13 cellular contexts compared by ENCODE assay signal in genomic region chr14:24050753-24051152, GRCh38. TPM values are rescaled to one million over a fixed set of nuclear protein-coding genes. Genes with fewer than 3 reads are reported as not detected.
DNase-seq lines count a peak whose midpoint lies in the region; ATAC-seq and TF ChIP-seq lines count a peak whose summit lies in the region.
"Not testable (repeated sequence)": the region's sequence is repeated elsewhere in the genome, so short reads cannot be mapped to it uniquely, and the experiment has no call there.
"Had no signal": no experiment of that assay in that cellular context is flagged by ENCODE, and none has a peak within 500 bp of the region (broad histone marks: within the 10 kb centered on the region; RNA-seq: fewer than 3 reads in every experiment).

No MANE protein-coding gene starts in this region.

- not testable (repeated sequence) for H3K27me3 Mint-ChIP-seq in WTC11 (ENCODE audit: low read depth); natural killer cell treated with Interleukin-12 subunit alpha and Interleukin-12 subunit beta and Interleukin-15 and Interleukin-18, amount 100 ng/mL, for 72 hours
- H3K27me3 Mint-ChIP-seq in activated T-helper 1 cell treated with anti-CD3 and anti-CD28 coated beads, Interleukin-12 subunit alpha, Interleukin-12 subunit beta, Interleukin-2, Interleukin-4 antibody, amounts not matched to agents 30 ng/mL and 10 ng/mL and 1 ng/mL, durations not matched to agents 14 hours and 24 hours and 36 hours (ENCODE audit: insufficient read depth) = peaks cover 18% of the 10 kb centered on the region
- H3K27me3 Mint-ChIP-seq in stimulated activated naive CD8-positive, alpha-beta T cell treated with anti-CD3 and anti-CD28 coated beads, Interleukin-15, Interleukin-2, amounts not matched to agents 100 ng/mL and 50 ng/mL, for 24 hours = peaks cover 29% of the 10 kb centered on the region

- H3K27ac Mint-ChIP-seq in WTC11 = peak overlapping the region; percentile 58; the same call in 1 of the 2 replicates
- H3K27ac Mint-ChIP-seq in activated T-helper 1 cell treated with anti-CD3 and anti-CD28 coated beads, Interleukin-12 subunit alpha, Interleukin-12 subunit beta, Interleukin-2, Interleukin-4 antibody, amounts not matched to agents 30 ng/mL and 10 ng/mL and 1 ng/mL, durations not matched to agents 14 hours and 24 hours and 36 hours = peak overlapping the region; percentile 68
- H3K27ac Mint-ChIP-seq in natural killer cell treated with Interleukin-12 subunit alpha and Interleukin-12 subunit beta and Interleukin-15 and Interleukin-18, amount 100 ng/mL, for 72 hours = peak overlapping the region in 1 of 2 donors; percentile 23
- H3K27ac Mint-ChIP-seq in stimulated activated naive CD8-positive, alpha-beta T cell treated with anti-CD3 and anti-CD28 coated beads, Interleukin-15, Interleukin-2, amounts not matched to agents 100 ng/mL and 50 ng/mL, for 24 hours = not testable (repeated sequence)

- TF ChIP-seq CTCF in WTC11 (IDR thresholded peaks at IDR 0.05); breast epithelium (IDR thresholded peaks at IDR 0.05): not testable (repeated sequence)

- H3K4me1 ChIP-seq in BLaER1 = peaks cover 32% of the 10 kb centered on the region
- H3K4me1 ChIP-seq in breast epithelium; iPS-18a (ENCODE audit: control insufficient read depth, low read depth, low read length): not testable (repeated sequence)

- H4K20me1 ChIP-seq in BLaER1 = not testable (repeated sequence)

- not testable (repeated sequence) for H3K27ac ChIP-seq in BLaER1; iPS-18a (ENCODE audit: low read length)
- peak overlapping the region; percentile 40 to 74 for H3K27ac ChIP-seq in breast epithelium

- H3K4me3 ChIP-seq in BLaER1; H7 (ENCODE audit: insufficient read depth, low read depth, low read length); breast epithelium: not testable (repeated sequence)
- H3K4me3 ChIP-seq in iPS-18a (ENCODE audit: low read length) = peak overlapping the region; percentile 74

- H3K36me3 Mint-ChIP-seq in WTC11; activated T-helper 1 cell treated with anti-CD3 and anti-CD28 coated beads, Interleukin-12 subunit alpha, Interleukin-12 subunit beta, Interleukin-2, Interleukin-4 antibody, amounts not matched to agents 30 ng/mL and 10 ng/mL and 1 ng/mL, durations not matched to agents 14 hours and 24 hours and 36 hours (ENCODE audit: low read depth); natural killer cell treated with Interleukin-12 subunit alpha and Interleukin-12 subunit beta and Interleukin-15 and Interleukin-18, amount 100 ng/mL, for 72 hours; stimulated activated naive CD8-positive, alpha-beta T cell treated with anti-CD3 and anti-CD28 coated beads, Interleukin-15, Interleukin-2, amounts not matched to agents 100 ng/mL and 50 ng/mL, for 24 hours (ENCODE audit: low read depth): not testable (repeated sequence)

- peak overlapping the region; percentile 100 for H3K4me2 ChIP-seq in BLaER1

- POLR2A ChIA-PET in WTC11 (lab: Charles Lee) = interaction anchor here (0.6 to 2.4 kb wide), 3 partner anchors 58 to 70 kb away, joined by 3 to 12 read pairs (median 11); partner anchors contain the start of genes DCAF11 and NRL

- not testable (repeated sequence) for H3K36me3 ChIP-seq in BLaER1; H7 (replicated peaks; ENCODE audit: control insufficient read depth, insufficient read depth, low read length); breast epithelium; iPS-18a (ENCODE audit: control insufficient read depth, low read depth, low read length)

- intact Hi-C loops in activated T-helper 1 cell treated with anti-CD3 and anti-CD28 coated beads, Interleukin-12 subunit alpha, Interleukin-12 subunit beta, Interleukin-2, Interleukin-4 antibody, amounts not matched to agents 30 ng/mL and 10 ng/mL and 1 ng/mL, durations not matched to agents 14 hours and 24 hours and 36 hours (cut with micrococcal nuclease); breast epithelium (cut with DNase I; ENCODE audit: low total_unique reads): not testable (repeated sequence)

- peaks cover 18% of the 10 kb centered on the region for H3K4me1 Mint-ChIP-seq in WTC11
- peaks cover 22% of the 10 kb centered on the region for H3K4me1 Mint-ChIP-seq in activated T-helper 1 cell treated with anti-CD3 and anti-CD28 coated beads, Interleukin-12 subunit alpha, Interleukin-12 subunit beta, Interleukin-2, Interleukin-4 antibody, amounts not matched to agents 30 ng/mL and 10 ng/mL and 1 ng/mL, durations not matched to agents 14 hours and 24 hours and 36 hours (ENCODE audit: low read depth)
- H3K4me1 Mint-ChIP-seq in natural killer cell treated with Interleukin-12 subunit alpha and Interleukin-12 subunit beta and Interleukin-15 and Interleukin-18, amount 100 ng/mL, for 72 hours (ENCODE audit: low read depth in 2 of 2) = peaks cover 16 to 26% of the 10 kb centered on the region in 2 donors
- peaks cover 30% of the 10 kb centered on the region for H3K4me1 Mint-ChIP-seq in stimulated activated naive CD8-positive, alpha-beta T cell treated with anti-CD3 and anti-CD28 coated beads, Interleukin-15, Interleukin-2, amounts not matched to agents 100 ng/mL and 50 ng/mL, for 24 hours (ENCODE audit: low read depth)

- CTCF ChIA-PET in WTC11 (lab: Charles Lee) = interaction anchor here (1.2 to 4.3 kb wide), 7 partner anchors 15 to 247 kb away, joined by 3 to 25 read pairs (median 15); partner anchors contain the start of genes DCAF11, NRL and PCK2

- TF ChIP-seq POLR2A in breast epithelium (IDR thresholded peaks at IDR 0.05) = not testable (repeated sequence)

- H3K27me3 ChIP-seq in BLaER1 = peaks cover 22% of the 10 kb centered on the region
- H3K27me3 ChIP-seq in H7 (ENCODE audit: control insufficient read depth, insufficient read depth, low read length); breast epithelium; iPS-18a (ENCODE audit: control insufficient read depth, insufficient read depth, low read length): not testable (repeated sequence)

- DNase-seq in H7 = peak; percentile 19
- not testable (repeated sequence) for DNase-seq in WTC11 (ENCODE audit: low spot score); activated T-helper 1 cell treated with anti-CD3 and anti-CD28 coated beads, Interleukin-12 subunit alpha, Interleukin-12 subunit beta, Interleukin-2, Interleukin-4 antibody, amounts not matched to agents 30 ng/mL and 10 ng/mL and 1 ng/mL, durations not matched to agents 14 hours and 24 hours and 36 hours (ENCODE audit: low spot score); breast epithelium (ENCODE audit: low spot score in 2 of 2); natural killer cell treated with Interleukin-12 subunit alpha and Interleukin-12 subunit beta and Interleukin-15 and Interleukin-18, amount 100 ng/mL, for 72 hours (ENCODE audit: low spot score)

- H3K9me3 ChIP-seq in BLaER1; breast epithelium; iPS-18a (ENCODE audit: control insufficient read depth, low read depth, low read length): not testable (repeated sequence)

- not testable (repeated sequence) for H3K9me3 Mint-ChIP-seq in WTC11; activated T-helper 1 cell treated with anti-CD3 and anti-CD28 coated beads, Interleukin-12 subunit alpha, Interleukin-12 subunit beta, Interleukin-2, Interleukin-4 antibody, amounts not matched to agents 30 ng/mL and 10 ng/mL and 1 ng/mL, durations not matched to agents 14 hours and 24 hours and 36 hours; natural killer cell treated with Interleukin-12 subunit alpha and Interleukin-12 subunit beta and Interleukin-15 and Interleukin-18, amount 100 ng/mL, for 72 hours; stimulated activated naive CD8-positive, alpha-beta T cell treated with anti-CD3 and anti-CD28 coated beads, Interleukin-15, Interleukin-2, amounts not matched to agents 100 ng/mL and 50 ng/mL, for 24 hours

- ATAC-seq in WTC11 = 0 out of 2 replicates have a peak, but pooled peaks have one; percentile 2
- not testable (repeated sequence) for ATAC-seq in natural killer cell treated with Interleukin-12 subunit alpha and Interleukin-12 subunit beta and Interleukin-15 and Interleukin-18, amount 100 ng/mL, for 72 hours

- peak overlapping the region; percentile 76 for H3K4me3 Mint-ChIP-seq in WTC11
- H3K4me3 Mint-ChIP-seq in activated T-helper 1 cell treated with anti-CD3 and anti-CD28 coated beads, Interleukin-12 subunit alpha, Interleukin-12 subunit beta, Interleukin-2, Interleukin-4 antibody, amounts not matched to agents 30 ng/mL and 10 ng/mL and 1 ng/mL, durations not matched to agents 14 hours and 24 hours and 36 hours = peak overlapping the region; percentile 85
- peak overlapping the region; percentile 83 for H3K4me3 Mint-ChIP-seq in natural killer cell treated with Interleukin-12 subunit alpha and Interleukin-12 subunit beta and Interleukin-15 and Interleukin-18, amount 100 ng/mL, for 72 hours
- H3K4me3 Mint-ChIP-seq in stimulated activated naive CD8-positive, alpha-beta T cell treated with anti-CD3 and anti-CD28 coated beads, Interleukin-15, Interleukin-2, amounts not matched to agents 100 ng/mL and 50 ng/mL, for 24 hours = peak overlapping the region; percentile 69

- H3K9ac ChIP-seq in BLaER1; iPS-18a (ENCODE audit: low read length): not testable (repeated sequence)

RNA-seq across cellular contexts. Expression of gene CARMIL3, which starts 1.1 kb away (rescaled TPM):
- total RNA-seq in H7 (2014; rRNA removed; shearing (Covaris generic)) = 2.3 and 6.5 TPM in 2 replicates
- 10.6 to 13.0 TPM (median 11.4 TPM) in 3 replicates for total RNA-seq in WTC11 (2021)
- 3.0 and 3.4 TPM in 2 replicates for total RNA-seq in activated T-helper 1 cell treated with anti-CD3 and anti-CD28 coated beads, Interleukin-12 subunit alpha, Interleukin-12 subunit beta, Interleukin-2, Interleukin-4 antibody, amounts not matched to agents 30 ng/mL and 10 ng/mL and 1 ng/mL, durations not matched to agents 14 hours and 24 hours and 36 hours
- total RNA-seq in breast epithelium = under 1 TPM; 0.16 to 0.98 (median 0.73) TPM
- total RNA-seq in natural killer cell treated with Interleukin-12 subunit alpha and Interleukin-12 subunit beta and Interleukin-15 and Interleukin-18, amount 100 ng/mL, for 72 hours = under 1 TPM; 0.10 to 0.50 TPM
- total RNA-seq: dermis blood vessel endothelial cell, endothelial cell of umbilical vein had no signal

RNA-seq across cellular contexts. Expression of gene CPNE6, which starts 20.6 kb away (rescaled TPM):
- total RNA-seq in H7 (2014; rRNA removed; shearing (Covaris generic)) = 0.04 TPM in 1 of 2 replicates, not detected in the other
- total RNA-seq in WTC11 (2021) (not detected in 3 replicates), breast epithelium (not detected)
- total RNA-seq in activated T-helper 1 cell treated with anti-CD3 and anti-CD28 coated beads, Interleukin-12 subunit alpha, Interleukin-12 subunit beta, Interleukin-2, Interleukin-4 antibody, amounts not matched to agents 30 ng/mL and 10 ng/mL and 1 ng/mL, durations not matched to agents 14 hours and 24 hours and 36 hours = not detected in 2 replicates
- not detected for total RNA-seq in natural killer cell treated with Interleukin-12 subunit alpha and Interleukin-12 subunit beta and Interleukin-15 and Interleukin-18, amount 100 ng/mL, for 72 hours
- total RNA-seq: dermis blood vessel endothelial cell, endothelial cell of umbilical vein, glomerular endothelial cell, lung, SJCRH30 had no signal

RNA-seq across cellular contexts. Expression of gene PCK2, which starts 43.4 kb away (rescaled TPM):
- 73.7 and 80.1 TPM in 2 replicates for total RNA-seq in H7 (2014; rRNA removed; shearing (Covaris generic))
- total RNA-seq in WTC11 (2021) = 51.2 to 67.0 TPM (median 59.2 TPM) in 3 replicates
- 55.0 and 62.8 TPM in 2 replicates for total RNA-seq in activated T-helper 1 cell treated with anti-CD3 and anti-CD28 coated beads, Interleukin-12 subunit alpha, Interleukin-12 subunit beta, Interleukin-2, Interleukin-4 antibody, amounts not matched to agents 30 ng/mL and 10 ng/mL and 1 ng/mL, durations not matched to agents 14 hours and 24 hours and 36 hours
- total RNA-seq in breast epithelium = 10 to 100 TPM; 20.5 to 51.5 (median 24.3) TPM
- 10 to 100 TPM; 30.4 to 68.3 TPM for total RNA-seq in natural killer cell treated with Interleukin-12 subunit alpha and Interleukin-12 subunit beta and Interleukin-15 and Interleukin-18, amount 100 ng/mL, for 72 hours
